ENCODE assay signal across 1 cellular context in genomic region chr12:21501258-21502163, GRCh38.
TF ChIP-seq lines count a peak whose summit lies in the region.

GOLT1B (plus strand) TSS chr12:21501789; CDS start chr12:21501924, 135 bp downstream.
RECQL (minus strand) TSS chr12:21501635; CDS start chr12:21499570, 2,065 bp downstream.

TF ChIP-seq in HepG2, 621 proteins besides CTCF, POLR2A, EP300 and RAD21 (continued from another document and continues in another):
- TF ChIP-seq ZHX1 (CRISPR knock-in tag; IDR thresholded peaks at IDR 0.05; ENCODE audit: low read depth) (no peak), HNF1B (CRISPR knock-in tag; IDR thresholded peaks at IDR 0.05) (peak; percentile 31; the same call in 1 of the 2 replicates), ZNF12 (CRISPR knock-in tag; IDR thresholded peaks at IDR 0.05) (no peak), MTA3 (CRISPR knock-in tag; IDR thresholded peaks at IDR 0.05) (no peak), HMGXB4 (CRISPR knock-in tag; IDR thresholded peaks at IDR 0.05; ENCODE audit: borderline replicate concordance in 1 of 2, low read depth in 1 of 2) (peak; percentile 42 to 55; a peak in 2 of 4 replicates), YEATS4 (CRISPR knock-in tag; IDR thresholded peaks at IDR 0.05; ENCODE audit: borderline replicate concordance) (peak; percentile 79; the same call in 1 of the 2 replicates), ZBTB37 (CRISPR knock-in tag; IDR thresholded peaks at IDR 0.05) (no peak), SNAPC4 (CRISPR knock-in tag; IDR thresholded peaks at IDR 0.05) (peak; percentile 33; the same call in 1 of the 2 replicates), ZBTB3 (CRISPR knock-in tag; IDR thresholded peaks at IDR 0.05; ENCODE audit: borderline replicate concordance, low read depth) (0 out of 2 replicates have a peak, but pooled peaks have one; percentile 0), RBM22 (optimal IDR thresholded peaks at IDR 0.05; ENCODE audit: low read length) (no peak), ZNF788 (CRISPR knock-in tag; IDR thresholded peaks at IDR 0.05; ENCODE audit: borderline replicate concordance) (peak; percentile 94; the same call in 1 of the 2 replicates), SIN3A (IDR thresholded peaks at IDR 0.05; ENCODE audit: borderline replicate concordance, low read depth, low read length) (peak; percentile 100), ZNF557 (CRISPR knock-in tag; IDR thresholded peaks at IDR 0.05) (no peak; the same call in 1 of the 2 replicates), DNMT3B (CRISPR knock-in tag; conservative IDR thresholded peaks at IDR 0.05) (0 out of 2 replicates have a peak, but pooled peaks have one; percentile 51), ZNF772 (CRISPR knock-in tag; IDR thresholded peaks at IDR 0.05) (peak; percentile 89), MLXIP (CRISPR knock-in tag; IDR thresholded peaks at IDR 0.05; ENCODE audit: borderline replicate concordance) (no peak), ZNF781 (CRISPR knock-in tag; IDR thresholded peaks at IDR 0.05; ENCODE audit: borderline replicate concordance, not compliant biosample characterization) (no peak), BCLAF1 (IDR thresholded peaks at IDR 0.05) (no peak), MTF2 (CRISPR knock-in tag; IDR thresholded peaks at IDR 0.05; ENCODE audit: borderline replicate concordance) (0 out of 2 replicates have a peak, but pooled peaks have one; percentile 36), NR3C1 (CRISPR knock-in tag; IDR thresholded peaks at IDR 0.05) (no peak), ZBTB4 (CRISPR knock-in tag; IDR thresholded peaks at IDR 0.05; ENCODE audit: borderline replicate concordance) (peak; percentile 27; the same call in 1 of the 2 replicates), ATM (IDR thresholded peaks at IDR 0.05; ENCODE audit: borderline replicate concordance) (no peak), RFXAP (CRISPR knock-in tag; IDR thresholded peaks at IDR 0.05; ENCODE audit: borderline replicate concordance) (peak; percentile 91), FOXA3 (CRISPR knock-in tag; IDR thresholded peaks at IDR 0.05) (peak; percentile 18; the same call in 1 of the 2 replicates), ZGPAT (CRISPR knock-in tag; IDR thresholded peaks at IDR 0.05) (peak; percentile 47; the same call in 1 of the 2 replicates), SAP130 (CRISPR knock-in tag; IDR thresholded peaks at IDR 0.05; ENCODE audit: low read depth) (peak; percentile 99), SALL2 (CRISPR knock-in tag; IDR thresholded peaks at IDR 0.05) (peak; percentile 67), ARNTL (CRISPR knock-in tag; IDR thresholded peaks at IDR 0.05) (no peak), PRMT3 (CRISPR knock-in tag; IDR thresholded peaks at IDR 0.05; ENCODE audit: borderline replicate concordance, low read depth) (no peak)
